13 cellular contexts compared by ENCODE assay signal in genomic region chr2:195202163-195202845, GRCh38.
DNase-seq lines count a peak whose midpoint lies in the region; ATAC-seq, FAIRE-seq and TF ChIP-seq lines count a peak whose summit lies in the region.
"Had no signal": no experiment of that assay in that cellular context is flagged by ENCODE, and none has a peak within 500 bp of the region (broad histone marks: within the 10 kb centered on the region; RNA-seq: fewer than 3 reads in every experiment).

No MANE protein-coding gene starts in this region.

- H2AFZ ChIP-seq in GM23248, result no peak overlapping the region

- WGBS in GM23248 (ENCODE audit: low coverage in 1 of 2, low lambda C conversion rate in 2 of 2, missing lambda C conversion rate in 2 of 2), 2 experiments, result 8 to 13% methylated on average over 2 of the region's 2 CpGs
- WGBS in lower leg skin, 2 donors, result 67 to 74% methylated on average over 2 of the region's 2 CpGs
- WGBS in stomach, 5 donors, result 35 to 51% (median 43%) methylated on average over 2 of the region's 2 CpGs

- no peak for TF ChIP-seq CTCF in lower leg skin (IDR thresholded peaks at IDR 0.05)
- no peak for TF ChIP-seq CTCF in stomach (IDR thresholded peaks at IDR 0.05)

- H3K36me3 ChIP-seq in GM23248 (ENCODE audit: low read depth) (no peaks in the 10 kb centered on the region), stomach (no peaks in the 10 kb centered on the region)
- H3K36me3 ChIP-seq: ascending aorta, Peyer's patch, prostate gland had no signal

- H3K9me3 ChIP-seq in GM23248 (ENCODE audit: low read depth) (no peaks in the 10 kb centered on the region), stomach (no peaks in the 10 kb centered on the region)
- H3K9me3 ChIP-seq: ascending aorta, Peyer's patch, prostate gland had no signal

- peak; percentile 64 for ATAC-seq in effector memory CD8-positive, alpha-beta T cell (replicated peaks)
- no peak for ATAC-seq in HG03280 (IDR thresholded peaks at IDR 0.05; ENCODE audit: unreplicated experiment)
- ATAC-seq: stimulated activated memory B cell treated with anti-CD40 and anti-IgM and Interleukin-4, amounts not matched to agents 10 μg/mL and 1 μg/mL and 100 μg/mL, for 72 hours had no signal

- H3K4me1 ChIP-seq in GM23248 (ENCODE audit: insufficient read depth) (peaks cover 7% of the 10 kb centered on the region; the same call in 1 of the 2 replicates), stomach (no peaks in the 10 kb centered on the region)
- H3K4me1 ChIP-seq: ascending aorta, Peyer's patch, prostate gland had no signal

- no peaks in the 10 kb centered on the region for H3K27me3 Mint-ChIP-seq in effector memory CD8-positive, alpha-beta T cell
- H3K27me3 Mint-ChIP-seq: stimulated activated memory B cell treated with anti-CD40 and anti-IgM and Interleukin-4, amounts not matched to agents 10 μg/mL and 1 μg/mL and 100 μg/mL, for 72 hours had no signal

- H3K4me3 ChIP-seq in GM23248 (no peak overlapping the region), lower leg skin (ENCODE audit: low read depth, poor library complexity, severe bottlenecking) (no peak overlapping the region), stomach (no peak overlapping the region)
- H3K4me3 ChIP-seq: ascending aorta, Peyer's patch, prostate gland had no signal

- FAIRE-seq in RCC 7860 (lab: Jason Lieb, UNC), result peak; percentile 62

- H3K36me3 Mint-ChIP-seq in effector memory CD8-positive, alpha-beta T cell (ENCODE audit: insufficient read depth), result no peaks in the 10 kb centered on the region
- H3K36me3 Mint-ChIP-seq: stimulated activated memory B cell treated with anti-CD40 and anti-IgM and Interleukin-4, amounts not matched to agents 10 μg/mL and 1 μg/mL and 100 μg/mL, for 72 hours had no signal

- TF ChIP-seq POLR2A in lower leg skin (IDR thresholded peaks at IDR 0.05), result no peak
- TF ChIP-seq POLR2A in stomach (IDR thresholded peaks at IDR 0.05), result no peak

- H3K27ac Mint-ChIP-seq in effector memory CD8-positive, alpha-beta T cell, result no peak overlapping the region
- H3K27ac Mint-ChIP-seq: stimulated activated memory B cell treated with anti-CD40 and anti-IgM and Interleukin-4, amounts not matched to agents 10 μg/mL and 1 μg/mL and 100 μg/mL, for 72 hours had no signal

- H3K27me3 ChIP-seq in GM23248 (replicated peaks; ENCODE audit: insufficient read depth) (no peaks in the 10 kb centered on the region), stomach (no peaks in the 10 kb centered on the region)
- H3K27me3 ChIP-seq: ascending aorta, Peyer's patch had no signal

- TF ChIP-seq EP300 in stomach (IDR thresholded peaks at IDR 0.05), result no peak

- peaks cover 4 to 15% of the 10 kb centered on the region in 2 donors for H3K4me1 Mint-ChIP-seq in effector memory CD8-positive, alpha-beta T cell (ENCODE audit: low read depth in 2 of 2)
- H3K4me1 Mint-ChIP-seq: stimulated activated memory B cell treated with anti-CD40 and anti-IgM and Interleukin-4, amounts not matched to agents 10 μg/mL and 1 μg/mL and 100 μg/mL, for 72 hours had no signal

- H3K9ac ChIP-seq in GM23248, result no peak overlapping the region

- no peaks in the 10 kb centered on the region for H3K79me2 ChIP-seq in GM23248 (ENCODE audit: insufficient read depth)

- H3K9me3 Mint-ChIP-seq in effector memory CD8-positive, alpha-beta T cell, result no peaks in the 10 kb centered on the region
- H3K9me3 Mint-ChIP-seq: stimulated activated memory B cell treated with anti-CD40 and anti-IgM and Interleukin-4, amounts not matched to agents 10 μg/mL and 1 μg/mL and 100 μg/mL, for 72 hours had no signal

- no peaks in the 10 kb centered on the region for H3F3A ChIP-seq in GM23248 (ENCODE audit: insufficient read depth)

- intact Hi-C loops in lower leg skin (cut with DNase I; ENCODE audit: low total_unique reads), result loop anchor here (2.0 kb wide), 1 partner anchor 14 kb away; no protein-coding TSS in a partner anchor
- intact Hi-C loops in stomach (cut with DNase I; ENCODE audit: low total_unique reads), result no loop called here

- H3K4me2 ChIP-seq in GM23248 (ENCODE audit: unreplicated experiment), result no peak overlapping the region

- no peaks in the 10 kb centered on the region for H3K9me2 ChIP-seq in GM23248 (ENCODE audit: insufficient read depth)

- no peaks in the 10 kb centered on the region for H4K20me1 ChIP-seq in GM23248 (ENCODE audit: insufficient read depth)

- DNase-seq in A172 (ENCODE audit: low spot score) (peak; percentile 57), GM23248 (peak; percentile 10), RCC 7860 (ENCODE audit: low spot score) (peak; percentile 74), lower leg skin (ENCODE audit: low spot score in 2 of 2) (no peak), T1000 (lab: John Stamatoyannopoulos, UW) (no peak), stomach (no peak)
- DNase-seq in effector memory CD8-positive, alpha-beta T cell, result no peak
- DNase-seq: Peyer's patch; stimulated activated CD4-positive, alpha-beta T cell treated with anti-CD3 and anti-CD28 coated beads, Interleukin-1b, Interleukin-23, amount 100 ng/mL, for 48 hours had no signal

- H3K4me3 Mint-ChIP-seq in effector memory CD8-positive, alpha-beta T cell, result no peak overlapping the region
- H3K4me3 Mint-ChIP-seq: stimulated activated memory B cell treated with anti-CD40 and anti-IgM and Interleukin-4, amounts not matched to agents 10 μg/mL and 1 μg/mL and 100 μg/mL, for 72 hours had no signal

- no peak overlapping the region for H3K27ac ChIP-seq in GM23248
- H3K27ac ChIP-seq in stomach, result no peak overlapping the region
- H3K27ac ChIP-seq: ascending aorta, Peyer's patch, prostate gland had no signal

- in situ Hi-C loops in GM23248 (cut with MboI), result no loop called here

Comparison
In these comparisons a context has a peak if more than half of its experiments do, and no peak if none do; other contexts are left out.
1. DNase-seq: peak in A172 (single experiment), GM23248 (single experiment) and RCC 7860 (single experiment); none in effector memory CD8-positive, alpha-beta T cell (0 of 3), lower leg skin (0 of 2), T1000 (single experiment) and stomach (single experiment).